8 cellular contexts compared by ENCODE assay signal in genomic region chr1:224116131-224116530, GRCh38. TPM values are rescaled to one million over a fixed set of nuclear protein-coding genes. Genes with fewer than 3 reads are reported as not detected.
DNase-seq lines count a peak whose midpoint lies in the region; TF ChIP-seq lines count a peak whose summit lies in the region.

No MANE protein-coding gene starts in this region.

- H3K27ac ChIP-seq in GM23248 (no peak overlapping the region), fibroblast of lung (ENCODE audit: insufficient read depth, low read length) (no peak overlapping the region), neutrophil (peak overlapping the region; percentile 91)

- H3F3A ChIP-seq in GM23248 (ENCODE audit: insufficient read depth) = peaks cover 5% of the 10 kb centered on the region

- peak overlapping the region; percentile 95 for H3K9ac ChIP-seq in GM23248
- no peak overlapping the region for H3K9ac ChIP-seq in fibroblast of lung (ENCODE audit: insufficient read depth, low read length)

- TF ChIP-seq CTCF in fibroblast of lung (conservative IDR thresholded peaks at IDR 0.05 in 1 of 2, IDR thresholded peaks at IDR 0.05 in 1 of 2; ENCODE audit: low read depth in 1 of 2, low read length in 2 of 2) = peak; percentile 18 to 20
- peak; percentile 61 for TF ChIP-seq CTCF in neutrophil (IDR thresholded peaks at IDR 0.05)

- H2AFZ ChIP-seq in GM23248 (no peak overlapping the region), fibroblast of lung (ENCODE audit: low read length) (no peak overlapping the region)

- in situ Hi-C loops in GM23248 (cut with MboI) = no loop called here

- WGBS in GM23248 (ENCODE audit: low coverage in 1 of 2, low lambda C conversion rate in 2 of 2, missing lambda C conversion rate in 2 of 2), 2 experiments = 3 to 5% methylated on average over 4 of the region's 4 CpGs

- H3K4me2 ChIP-seq in GM23248 (ENCODE audit: unreplicated experiment) (peak overlapping the region; percentile 95), fibroblast of lung (ENCODE audit: extremely low read depth, insufficient read depth, low read length) (peak overlapping the region; percentile 77)

- H3K4me3 ChIP-seq in GM23248 = peak overlapping the region; percentile 93
- H3K4me3 ChIP-seq in fibroblast of lung (replicated peaks in 1 of 4; ENCODE audit: control extremely low read depth in 1 of 4, insufficient read depth in 1 of 4, low read depth in 3 of 4, low read length in 4 of 4) = peak overlapping the region in 2 of 4 experiments; percentile 95 to 98
- H3K4me3 ChIP-seq in neutrophil (ENCODE audit: low read depth in 1 of 2, low read length in 1 of 2) = no peak overlapping the region

- H3K4me1 ChIP-seq in GM23248 (ENCODE audit: insufficient read depth) (peaks cover 12% of the 10 kb centered on the region), fibroblast of lung (ENCODE audit: control insufficient read depth, extremely low read depth, insufficient read depth, low read length) (no peaks in the 10 kb centered on the region), neutrophil (ENCODE audit: control insufficient read depth in 1 of 2, insufficient read depth in 1 of 2, low read depth in 1 of 2, low read length in 1 of 2) (peaks cover 27 to 30% of the 10 kb centered on the region in 2 experiments)

- H3K27me3 ChIP-seq in GM23248 (replicated peaks; ENCODE audit: insufficient read depth) (no peaks in the 10 kb centered on the region), fibroblast of lung (ENCODE audit: control insufficient read depth, insufficient read depth, low read length) (no peaks in the 10 kb centered on the region), neutrophil (no peaks in the 10 kb centered on the region)

- 0 out of 2 replicates have a peak, but pooled peaks cover 4% of the 10 kb centered on the region for H4K20me1 ChIP-seq in GM23248 (ENCODE audit: insufficient read depth)
- peaks cover 3% of the 10 kb centered on the region for H4K20me1 ChIP-seq in fibroblast of lung (ENCODE audit: control insufficient read depth, extremely low read depth, insufficient read depth, low read length)

- H3K9me3 ChIP-seq in GM23248 (ENCODE audit: low read depth) (no peaks in the 10 kb centered on the region), fibroblast of lung (ENCODE audit: control insufficient read depth, insufficient read depth, low read depth, low read length) (no peaks in the 10 kb centered on the region), neutrophil (no peaks in the 10 kb centered on the region)

- peaks cover 81% of the 10 kb centered on the region for H3K79me2 ChIP-seq in GM23248 (ENCODE audit: insufficient read depth)
- peaks cover 55% of the 10 kb centered on the region for H3K79me2 ChIP-seq in fibroblast of lung (ENCODE audit: control insufficient read depth, insufficient read depth, low read length)

- H3K36me3 ChIP-seq in GM23248 (ENCODE audit: low read depth) (peaks cover 4% of the 10 kb centered on the region; the same call in 1 of the 2 replicates), fibroblast of lung (ENCODE audit: control insufficient read depth, insufficient read depth, low read length) (no peaks in the 10 kb centered on the region), neutrophil (no peaks in the 10 kb centered on the region)

- no peaks in the 10 kb centered on the region for H3K9me2 ChIP-seq in GM23248 (ENCODE audit: insufficient read depth)

- DNase-seq in DMS53 treated with DMSO at 0.1 percent for 48 hours (lab: John Stamatoyannopoulos, UW; ENCODE audit: unreplicated experiment) (peak; percentile 88), GM23248 (peak; percentile 73), NCI-H1436 (lab: John Stamatoyannopoulos, UW) (peak; percentile 73), SW480 (ENCODE audit: low spot score) (peak; percentile 90), fibroblast of lung (ENCODE audit: low read depth in 2 of 2) (peak; percentile 63 to 71), cortex of kidney (lab: John Stamatoyannopoulos, UW) (no peak), GDM1 (lab: John Stamatoyannopoulos, UW) (no peak)

RNA-seq across cellular contexts. Expression of gene FBXO28, which starts 2.2 kb away (rescaled TPM):
- total RNA-seq in GM23248 (2014; rRNA removed; shearing (Covaris generic)) = 28.5 and 31.8 TPM in 2 replicates
- polyA plus RNA-seq in GM23248 (2016; fragmentation: Nextera tagmentation; extraction: Ambion mirVana) (14.9 and 15.5 TPM in 2 replicates), fibroblast of lung (24.4 and 25.3 TPM in 2 replicates)
- 29.5 and 34.3 TPM in 2 replicates for total RNA-seq in fibroblast of lung
- polyA plus RNA-seq in fibroblast of lung (2012) = 16.1 and 17.5 TPM in 2 replicates
- polyA minus RNA-seq in fibroblast of lung (ENCODE audit: low replicate concordance) = 2.3 and 2.4 TPM in 2 replicates

Comparison
In these comparisons a context has a peak if more than half of its experiments do, and no peak if none do; other contexts are left out.
1. DNase-seq: peak in DMS53 treated with DMSO at 0.1 percent for 48 hours (single experiment), GM23248 (single experiment), NCI-H1436 (single experiment), SW480 (single experiment) and fibroblast of lung (2 of 2); none in cortex of kidney (single experiment) and GDM1 (single experiment).